8 cellular contexts compared by ENCODE assay signal in genomic region chr22:50507991-50508884, GRCh38. TPM values are rescaled to one million over a fixed set of nuclear protein-coding genes. Genes with fewer than 3 reads are reported as not detected.
DNase-seq lines count a peak whose midpoint lies in the region; FAIRE-seq and TF ChIP-seq lines count a peak whose summit lies in the region.

NCAPH2 (plus strand) TSS chr22:50508224; CDS start chr22:50508338, 114 bp downstream.

- no peak for TF ChIP-seq CTCF in Loucy (conservative IDR thresholded peaks at IDR 0.05; ENCODE audit: low read length)
- no peak for TF ChIP-seq CTCF in neural progenitor cell (IDR thresholded peaks at IDR 0.05)

- TF ChIP-seq POLR2A in H54 (IDR thresholded peaks at IDR 0.05; ENCODE audit: low read depth, low read length): peak; percentile 66

- H3K4me3 ChIP-seq in Loucy (ENCODE audit: low read length, poor library complexity, severe bottlenecking): peak within 1 kb of the TSS; percentile 94
- H3K4me3 ChIP-seq in neural progenitor cell: peak within 1 kb of the TSS; percentile 75

- H3K4me1 Mint-ChIP-seq in neural progenitor cell: peaks cover 11% of the 10 kb centered on the region

- H3K4me1 ChIP-seq in Loucy (ENCODE audit: insufficient read depth, low read length, poor library complexity, severe bottlenecking) (peaks cover 21% of the 10 kb centered on the region), neural progenitor cell (peaks cover 16% of the 10 kb centered on the region)

- peak within 1 kb of the TSS; percentile 95 for H3K9ac ChIP-seq in Loucy (ENCODE audit: low read depth, low read length, poor library complexity, severe bottlenecking)
- peak within 1 kb of the TSS; percentile 73 for H3K9ac ChIP-seq in neural progenitor cell

- H3K9me2 ChIP-seq in Loucy (replicated peaks; ENCODE audit: low read depth, low read length): no peaks in the 10 kb centered on the region

- H3K9me3 ChIP-seq in Loucy (ENCODE audit: insufficient read depth, low read depth, low read length) (no peaks in the 10 kb centered on the region), neural progenitor cell (ENCODE audit: low read depth) (no peaks in the 10 kb centered on the region)

- peaks cover 72% of the 10 kb centered on the region for H3K79me2 ChIP-seq in Loucy (ENCODE audit: insufficient read depth, low read length)
- peaks cover 53% of the 10 kb centered on the region for H3K79me2 ChIP-seq in neural progenitor cell (ENCODE audit: low read depth)

- no peak for FAIRE-seq in H54 (lab: Jason Lieb, UNC)

- peak within 1 kb of the TSS; percentile 61 for H3K27ac ChIP-seq in neural progenitor cell

- H3K36me3 Mint-ChIP-seq in neural progenitor cell: peaks cover 4% of the 10 kb centered on the region

- DNase-seq in ELF-1 (ENCODE audit: low read depth, low spot score) (peak; percentile 96), H54 (ENCODE audit: insufficient read length, low spot score) (peak; percentile 90), SHP77 treated with DMSO at 0.1 percent for 48 hours (lab: John Stamatoyannopoulos, UW) (peak; percentile 82), foreskin melanocyte (peak; percentile 91), neural progenitor cell (ENCODE audit: low spot score) (peak; percentile 99), stromal cell of bone marrow (ENCODE audit: low read depth) (peak; percentile 91)
- DNase-seq in activated naive CD4-positive, alpha-beta T cell (lab: John Stamatoyannopoulos, UW): peak in 3 of 4 experiments; percentile 100

- H3K36me3 ChIP-seq in Loucy (ENCODE audit: insufficient read depth, low read length) (no peaks in the 10 kb centered on the region), neural progenitor cell (no peaks in the 10 kb centered on the region)

- no peaks in the 10 kb centered on the region for H3K27me3 ChIP-seq in Loucy (ENCODE audit: insufficient read depth, low read length, poor library complexity, severe bottlenecking)
- H3K27me3 ChIP-seq in neural progenitor cell: no peaks in the 10 kb centered on the region

- peak within 1 kb of the TSS; percentile 91 for H3K27ac Mint-ChIP-seq in neural progenitor cell

- H3K9me3 Mint-ChIP-seq in neural progenitor cell: no peaks in the 10 kb centered on the region

- peaks cover 3% of the 10 kb centered on the region for H3K27me3 Mint-ChIP-seq in neural progenitor cell (ENCODE audit: insufficient read depth, low read depth)

- H3K4me3 Mint-ChIP-seq in neural progenitor cell: peak within 1 kb of the TSS; percentile 97

- H4K20me1 ChIP-seq in Loucy (ENCODE audit: insufficient read depth, low read length, poor library complexity, severe bottlenecking) (peaks cover 10% of the 10 kb centered on the region), neural progenitor cell (ENCODE audit: low read depth) (peaks cover 31% of the 10 kb centered on the region)

- H3F3A ChIP-seq in Loucy (ENCODE audit: low read depth) (no peaks in the 10 kb centered on the region), neural progenitor cell (ENCODE audit: low read depth) (peaks cover 6% of the 10 kb centered on the region)

- H3K4me2 ChIP-seq in Loucy (ENCODE audit: low read depth, low read length, poor library complexity, severe bottlenecking) (peak within 1 kb of the TSS; percentile 89), neural progenitor cell (peak within 1 kb of the TSS; percentile 98)

- peak within 1 kb of the TSS; percentile 93 for H2AFZ ChIP-seq in Loucy (ENCODE audit: low read length)
- H2AFZ ChIP-seq in neural progenitor cell (replicated peaks): peak within 1 kb of the TSS; percentile 84

RNA-seq across cellular contexts. Expression of gene NCAPH2, which starts in this region (rescaled TPM):
- total RNA-seq in neural progenitor cell (ENCODE audit: low replicate concordance): 41.2 and 64.4 TPM in 2 replicates

Comparison
In these comparisons a context has a peak if more than half of its experiments do, and no peak if none do; other contexts are left out.
1. Peak in every context shown above with its lines: DNase-seq, H3K4me3 ChIP-seq and H3K27ac ChIP-seq.